2 cellular contexts compared by ENCODE assay signal in the genomic region with DNA sequence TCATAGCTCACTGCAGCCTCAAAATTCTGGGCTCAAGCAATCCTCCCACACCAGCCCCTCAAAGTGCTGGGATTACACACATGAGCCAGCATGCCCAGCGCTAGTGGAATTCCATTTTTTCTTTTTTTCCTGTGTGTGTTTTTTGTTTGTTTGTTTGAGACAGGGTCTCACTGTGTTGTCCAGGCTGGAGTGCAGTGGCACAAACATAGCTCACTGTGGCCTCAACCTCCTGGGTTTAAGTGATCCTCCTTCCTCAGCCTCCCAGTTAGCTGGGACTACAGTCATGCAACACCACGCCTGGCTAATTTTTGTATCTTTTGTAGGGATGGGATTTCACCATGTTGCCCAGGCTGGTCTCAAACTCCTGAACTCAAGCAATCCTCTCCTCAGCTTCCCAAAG.
TF ChIP-seq lines count a peak whose summit lies in the region.

No MANE protein-coding gene starts in this region.

TF ChIP-seq in HepG2, 621 proteins besides CTCF, POLR2A, EP300 and RAD21 (continues in another document):
- TF ChIP-seq, protein P1, sequence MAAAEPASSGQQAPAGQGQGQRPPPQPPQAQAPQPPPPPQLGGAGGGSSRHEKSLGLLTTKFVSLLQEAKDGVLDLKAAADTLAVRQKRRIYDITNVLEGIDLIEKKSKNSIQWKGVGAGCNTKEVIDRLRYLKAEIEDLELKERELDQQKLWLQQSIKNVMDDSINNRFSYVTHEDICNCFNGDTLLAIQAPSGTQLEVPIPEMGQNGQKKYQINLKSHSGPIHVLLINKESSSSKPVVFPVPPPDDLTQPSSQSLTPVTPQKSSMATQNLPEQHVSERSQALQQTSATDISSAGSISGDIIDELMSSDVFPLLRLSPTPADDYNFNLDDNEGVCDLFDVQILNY (CRISPR knock-in tag; conservative IDR thresholded peaks at IDR 0.05): no peak
- TF ChIP-seq ZNF652 (CRISPR knock-in tag; IDR thresholded peaks at IDR 0.05; ENCODE audit: borderline replicate concordance, low read depth): no peak
- TF ChIP-seq ZNF460 (CRISPR knock-in tag; IDR thresholded peaks at IDR 0.05; ENCODE audit: borderline replicate concordance): no peak
- no peak for TF ChIP-seq GLI4 (CRISPR knock-in tag; IDR thresholded peaks at IDR 0.05; ENCODE audit: borderline replicate concordance)
- TF ChIP-seq RBM39 (IDR thresholded peaks at IDR 0.05; ENCODE audit: low read depth, low read length, poor library complexity, severe bottlenecking): no peak
- no peak for TF ChIP-seq NFRKB (IDR thresholded peaks at IDR 0.05)
- TF ChIP-seq ZNF746 (CRISPR knock-in tag; IDR thresholded peaks at IDR 0.05): no peak
- TF ChIP-seq IRF2 (CRISPR knock-in tag; IDR thresholded peaks at IDR 0.05): no peak
- no peak for TF ChIP-seq HHEX (CRISPR knock-in tag; IDR thresholded peaks at IDR 0.05)
- no peak for TF ChIP-seq SMC3 (IDR thresholded peaks at IDR 0.05; ENCODE audit: low read length)
- TF ChIP-seq ZNF766 (CRISPR knock-in tag; IDR thresholded peaks at IDR 0.05; ENCODE audit: borderline replicate concordance): no peak
- no peak for TF ChIP-seq ZFP1 (CRISPR knock-in tag; IDR thresholded peaks at IDR 0.05)
- TF ChIP-seq, protein P2, sequence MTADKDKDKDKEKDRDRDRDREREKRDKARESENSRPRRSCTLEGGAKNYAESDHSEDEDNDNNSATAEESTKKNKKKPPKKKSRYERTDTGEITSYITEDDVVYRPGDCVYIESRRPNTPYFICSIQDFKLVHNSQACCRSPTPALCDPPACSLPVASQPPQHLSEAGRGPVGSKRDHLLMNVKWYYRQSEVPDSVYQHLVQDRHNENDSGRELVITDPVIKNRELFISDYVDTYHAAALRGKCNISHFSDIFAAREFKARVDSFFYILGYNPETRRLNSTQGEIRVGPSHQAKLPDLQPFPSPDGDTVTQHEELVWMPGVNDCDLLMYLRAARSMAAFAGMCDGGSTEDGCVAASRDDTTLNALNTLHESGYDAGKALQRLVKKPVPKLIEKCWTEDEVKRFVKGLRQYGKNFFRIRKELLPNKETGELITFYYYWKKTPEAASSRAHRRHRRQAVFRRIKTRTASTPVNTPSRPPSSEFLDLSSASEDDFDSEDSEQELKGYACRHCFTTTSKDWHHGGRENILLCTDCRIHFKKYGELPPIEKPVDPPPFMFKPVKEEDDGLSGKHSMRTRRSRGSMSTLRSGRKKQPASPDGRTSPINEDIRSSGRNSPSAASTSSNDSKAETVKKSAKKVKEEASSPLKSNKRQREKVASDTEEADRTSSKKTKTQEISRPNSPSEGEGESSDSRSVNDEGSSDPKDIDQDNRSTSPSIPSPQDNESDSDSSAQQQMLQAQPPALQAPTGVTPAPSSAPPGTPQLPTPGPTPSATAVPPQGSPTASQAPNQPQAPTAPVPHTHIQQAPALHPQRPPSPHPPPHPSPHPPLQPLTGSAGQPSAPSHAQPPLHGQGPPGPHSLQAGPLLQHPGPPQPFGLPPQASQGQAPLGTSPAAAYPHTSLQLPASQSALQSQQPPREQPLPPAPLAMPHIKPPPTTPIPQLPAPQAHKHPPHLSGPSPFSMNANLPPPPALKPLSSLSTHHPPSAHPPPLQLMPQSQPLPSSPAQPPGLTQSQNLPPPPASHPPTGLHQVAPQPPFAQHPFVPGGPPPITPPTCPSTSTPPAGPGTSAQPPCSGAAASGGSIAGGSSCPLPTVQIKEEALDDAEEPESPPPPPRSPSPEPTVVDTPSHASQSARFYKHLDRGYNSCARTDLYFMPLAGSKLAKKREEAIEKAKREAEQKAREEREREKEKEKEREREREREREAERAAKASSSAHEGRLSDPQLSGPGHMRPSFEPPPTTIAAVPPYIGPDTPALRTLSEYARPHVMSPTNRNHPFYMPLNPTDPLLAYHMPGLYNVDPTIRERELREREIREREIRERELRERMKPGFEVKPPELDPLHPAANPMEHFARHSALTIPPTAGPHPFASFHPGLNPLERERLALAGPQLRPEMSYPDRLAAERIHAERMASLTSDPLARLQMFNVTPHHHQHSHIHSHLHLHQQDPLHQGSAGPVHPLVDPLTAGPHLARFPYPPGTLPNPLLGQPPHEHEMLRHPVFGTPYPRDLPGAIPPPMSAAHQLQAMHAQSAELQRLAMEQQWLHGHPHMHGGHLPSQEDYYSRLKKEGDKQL (CRISPR knock-in tag; IDR thresholded peaks at IDR 0.05; ENCODE audit: low read depth): no peak
- TF ChIP-seq ZMYM3 (CRISPR knock-in tag; IDR thresholded peaks at IDR 0.05): peak; percentile 32; the same call in 1 of the 2 replicates
- no peak for TF ChIP-seq ZNF496 (CRISPR knock-in tag; IDR thresholded peaks at IDR 0.05; ENCODE audit: insufficient replicate concordance)
- TF ChIP-seq, protein P3, sequence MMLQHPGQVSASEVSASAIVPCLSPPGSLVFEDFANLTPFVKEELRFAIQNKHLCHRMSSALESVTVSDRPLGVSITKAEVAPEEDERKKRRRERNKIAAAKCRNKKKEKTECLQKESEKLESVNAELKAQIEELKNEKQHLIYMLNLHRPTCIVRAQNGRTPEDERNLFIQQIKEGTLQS (CRISPR knock-in tag; IDR thresholded peaks at IDR 0.05): no peak
- TF ChIP-seq TP53 (CRISPR knock-in tag; conservative IDR thresholded peaks at IDR 0.05): no peak
- TF ChIP-seq ARID2 (CRISPR knock-in tag; IDR thresholded peaks at IDR 0.05; ENCODE audit: borderline replicate concordance): no peak
- TF ChIP-seq, protein P4, sequence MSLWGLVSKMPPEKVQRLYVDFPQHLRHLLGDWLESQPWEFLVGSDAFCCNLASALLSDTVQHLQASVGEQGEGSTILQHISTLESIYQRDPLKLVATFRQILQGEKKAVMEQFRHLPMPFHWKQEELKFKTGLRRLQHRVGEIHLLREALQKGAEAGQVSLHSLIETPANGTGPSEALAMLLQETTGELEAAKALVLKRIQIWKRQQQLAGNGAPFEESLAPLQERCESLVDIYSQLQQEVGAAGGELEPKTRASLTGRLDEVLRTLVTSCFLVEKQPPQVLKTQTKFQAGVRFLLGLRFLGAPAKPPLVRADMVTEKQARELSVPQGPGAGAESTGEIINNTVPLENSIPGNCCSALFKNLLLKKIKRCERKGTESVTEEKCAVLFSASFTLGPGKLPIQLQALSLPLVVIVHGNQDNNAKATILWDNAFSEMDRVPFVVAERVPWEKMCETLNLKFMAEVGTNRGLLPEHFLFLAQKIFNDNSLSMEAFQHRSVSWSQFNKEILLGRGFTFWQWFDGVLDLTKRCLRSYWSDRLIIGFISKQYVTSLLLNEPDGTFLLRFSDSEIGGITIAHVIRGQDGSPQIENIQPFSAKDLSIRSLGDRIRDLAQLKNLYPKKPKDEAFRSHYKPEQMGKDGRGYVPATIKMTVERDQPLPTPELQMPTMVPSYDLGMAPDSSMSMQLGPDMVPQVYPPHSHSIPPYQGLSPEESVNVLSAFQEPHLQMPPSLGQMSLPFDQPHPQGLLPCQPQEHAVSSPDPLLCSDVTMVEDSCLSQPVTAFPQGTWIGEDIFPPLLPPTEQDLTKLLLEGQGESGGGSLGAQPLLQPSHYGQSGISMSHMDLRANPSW (CRISPR knock-in tag; IDR thresholded peaks at IDR 0.05; ENCODE audit: borderline replicate concordance): no peak

TF ChIP-seq in K562, 482 proteins besides CTCF, POLR2A, EP300 and RAD21:
- TF ChIP-seq, protein P5, sequence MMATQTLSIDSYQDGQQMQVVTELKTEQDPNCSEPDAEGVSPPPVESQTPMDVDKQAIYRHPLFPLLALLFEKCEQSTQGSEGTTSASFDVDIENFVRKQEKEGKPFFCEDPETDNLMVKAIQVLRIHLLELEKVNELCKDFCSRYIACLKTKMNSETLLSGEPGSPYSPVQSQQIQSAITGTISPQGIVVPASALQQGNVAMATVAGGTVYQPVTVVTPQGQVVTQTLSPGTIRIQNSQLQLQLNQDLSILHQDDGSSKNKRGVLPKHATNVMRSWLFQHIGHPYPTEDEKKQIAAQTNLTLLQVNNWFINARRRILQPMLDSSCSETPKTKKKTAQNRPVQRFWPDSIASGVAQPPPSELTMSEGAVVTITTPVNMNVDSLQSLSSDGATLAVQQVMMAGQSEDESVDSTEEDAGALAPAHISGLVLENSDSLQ (IDR thresholded peaks at IDR 0.05): no peak
- TF ChIP-seq ZNF316 (IDR thresholded peaks at IDR 0.05) (no peak), CBX8 (IDR thresholded peaks at IDR 0.05; ENCODE audit: borderline replicate concordance, extremely low read depth, low read depth, low read length, poor library complexity, severe bottlenecking) (no peak), MECOM (CRISPR knock-in tag; IDR thresholded peaks at IDR 0.05) (no peak), ZNF121 (CRISPR knock-in tag; conservative IDR thresholded peaks at IDR 0.05) (peak; percentile 23; the same call in 1 of the 2 replicates)
- TF ChIP-seq, protein P6, sequence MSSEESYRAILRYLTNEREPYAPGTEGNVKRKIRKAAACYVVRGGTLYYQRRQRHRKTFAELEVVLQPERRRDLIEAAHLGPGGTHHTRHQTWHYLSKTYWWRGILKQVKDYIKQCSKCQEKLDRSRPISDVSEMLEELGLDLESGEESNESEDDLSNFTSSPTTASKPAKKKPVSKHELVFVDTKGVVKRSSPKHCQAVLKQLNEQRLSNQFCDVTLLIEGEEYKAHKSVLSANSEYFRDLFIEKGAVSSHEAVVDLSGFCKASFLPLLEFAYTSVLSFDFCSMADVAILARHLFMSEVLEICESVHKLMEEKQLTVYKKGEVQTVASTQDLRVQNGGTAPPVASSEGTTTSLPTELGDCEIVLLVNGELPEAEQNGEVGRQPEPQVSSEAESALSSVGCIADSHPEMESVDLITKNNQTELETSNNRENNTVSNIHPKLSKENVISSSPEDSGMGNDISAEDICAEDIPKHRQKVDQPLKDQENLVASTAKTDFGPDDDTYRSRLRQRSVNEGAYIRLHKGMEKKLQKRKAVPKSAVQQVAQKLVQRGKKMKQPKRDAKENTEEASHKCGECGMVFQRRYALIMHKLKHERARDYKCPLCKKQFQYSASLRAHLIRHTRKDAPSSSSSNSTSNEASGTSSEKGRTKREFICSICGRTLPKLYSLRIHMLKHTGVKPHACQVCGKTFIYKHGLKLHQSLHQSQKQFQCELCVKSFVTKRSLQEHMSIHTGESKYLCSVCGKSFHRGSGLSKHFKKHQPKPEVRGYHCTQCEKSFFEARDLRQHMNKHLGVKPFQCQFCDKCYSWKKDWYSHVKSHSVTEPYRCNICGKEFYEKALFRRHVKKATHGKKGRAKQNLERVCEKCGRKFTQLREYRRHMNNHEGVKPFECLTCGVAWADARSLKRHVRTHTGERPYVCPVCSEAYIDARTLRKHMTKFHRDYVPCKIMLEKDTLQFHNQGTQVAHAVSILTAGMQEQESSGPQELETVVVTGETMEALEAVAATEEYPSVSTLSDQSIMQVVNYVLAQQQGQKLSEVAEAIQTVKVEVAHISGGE (CRISPR knock-in tag; IDR thresholded peaks at IDR 0.05): peak in 1 of 3 experiments; percentile 92; a peak in 2 of 6 replicates
TF ChIP-seq in K562: peak in this region for 2.
